In genomic region chr20:59482581-59483187, GRCh38 we compare ENCODE assay signal across 20 cellular contexts.
"Had no signal": no experiment of that assay in that cellular context is flagged by ENCODE, and none has a peak within 500 bp of the region (broad histone marks: within the 10 kb centered on the region; RNA-seq: fewer than 3 reads in every experiment).

No MANE protein-coding gene starts in this region.

- DNase-seq: effector memory CD8-positive, alpha-beta T cell; esophagus squamous epithelium; foreskin fibroblast; kidney glomerular epithelial cell; mucosa of descending colon; natural killer cell; right lobe of liver; stimulated activated CD4-positive, alpha-beta T cell treated with anti-CD3 and anti-CD28 coated beads, Interleukin-15, amount 100 ng/mL, for 24 hours; stimulated activated CD4-positive, alpha-beta T cell treated with anti-CD3 and anti-CD28 coated beads, Interleukin-1b, Interleukin-23, amount 100 ng/mL, for 48 hours; stimulated activated CD4-positive, alpha-beta T cell treated with anti-CD3 and anti-CD28 coated beads, Interleukin-4, amount 100 ng/mL, for 24 hours; tibial artery; upper lobe of left lung; uterus had no signal

- H3K27ac ChIP-seq: esophagus squamous epithelium, hepatocyte, parathyroid adenoma, prostate gland, right lobe of liver, tibial artery, upper lobe of left lung, uterus had no signal

- H3K4me1 ChIP-seq: esophagus squamous epithelium, parathyroid adenoma, prostate gland, right lobe of liver, tibial artery, upper lobe of left lung, uterus had no signal

- H3K9me3 ChIP-seq: esophagus squamous epithelium, mucosa of descending colon, prostate gland, right lobe of liver, tibial artery, upper lobe of left lung, uterus had no signal

- H3K4me1 Mint-ChIP-seq: natural killer cell; stimulated activated memory B cell treated with anti-CD40 and anti-IgM and Interleukin-4, amounts not matched to agents 10 μg/mL and 1 μg/mL and 100 μg/mL, for 72 hours had no signal

- H3K9me3 Mint-ChIP-seq: dendritic cell treated with granulocyte-macrophage colony-stimulating factor and Interleukin-4, amounts not matched to agents 40 ng/mL and 50 ng/mL, for 4 days; effector memory CD8-positive, alpha-beta T cell; natural killer cell; stimulated activated memory B cell treated with anti-CD40 and anti-IgM and Interleukin-4, amounts not matched to agents 10 μg/mL and 1 μg/mL and 100 μg/mL, for 72 hours; stimulated activated naive CD8-positive, alpha-beta T cell treated with anti-CD3 and anti-CD28 coated beads, Interleukin-15, Interleukin-2, amounts not matched to agents 100 ng/mL and 50 ng/mL, for 24 hours had no signal

- ATAC-seq: effector memory CD8-positive, alpha-beta T cell; left lobe of liver; mucosa of descending colon; natural killer cell; right lobe of liver; stimulated activated memory B cell treated with anti-CD40 and anti-IgM and Interleukin-4, amounts not matched to agents 10 μg/mL and 1 μg/mL and 100 μg/mL, for 72 hours had no signal

- H3K27ac Mint-ChIP-seq: dendritic cell treated with granulocyte-macrophage colony-stimulating factor and Interleukin-4, amounts not matched to agents 40 ng/mL and 50 ng/mL, for 4 days; effector memory CD8-positive, alpha-beta T cell; natural killer cell; stimulated activated memory B cell treated with anti-CD40 and anti-IgM and Interleukin-4, amounts not matched to agents 10 μg/mL and 1 μg/mL and 100 μg/mL, for 72 hours; stimulated activated naive CD8-positive, alpha-beta T cell treated with anti-CD3 and anti-CD28 coated beads, Interleukin-15, Interleukin-2, amounts not matched to agents 100 ng/mL and 50 ng/mL, for 24 hours had no signal

- H3K4me3 ChIP-seq: esophagus squamous epithelium, hepatocyte, mucosa of descending colon, prostate gland, right lobe of liver, tibial artery, upper lobe of left lung, uterus had no signal

- H3K4me3 Mint-ChIP-seq: dendritic cell treated with granulocyte-macrophage colony-stimulating factor and Interleukin-4, amounts not matched to agents 40 ng/mL and 50 ng/mL, for 4 days; effector memory CD8-positive, alpha-beta T cell; natural killer cell; stimulated activated memory B cell treated with anti-CD40 and anti-IgM and Interleukin-4, amounts not matched to agents 10 μg/mL and 1 μg/mL and 100 μg/mL, for 72 hours; stimulated activated naive CD8-positive, alpha-beta T cell treated with anti-CD3 and anti-CD28 coated beads, Interleukin-15, Interleukin-2, amounts not matched to agents 100 ng/mL and 50 ng/mL, for 24 hours had no signal

- H3K36me3 Mint-ChIP-seq: natural killer cell; stimulated activated memory B cell treated with anti-CD40 and anti-IgM and Interleukin-4, amounts not matched to agents 10 μg/mL and 1 μg/mL and 100 μg/mL, for 72 hours had no signal

- H3K27me3 ChIP-seq: hepatocyte, right lobe of liver, upper lobe of left lung had no signal

- H3K36me3 ChIP-seq: esophagus squamous epithelium, prostate gland, right lobe of liver, tibial artery, upper lobe of left lung, uterus had no signal
